ENCODE assay signal across 12 cellular contexts in the genomic region with DNA sequence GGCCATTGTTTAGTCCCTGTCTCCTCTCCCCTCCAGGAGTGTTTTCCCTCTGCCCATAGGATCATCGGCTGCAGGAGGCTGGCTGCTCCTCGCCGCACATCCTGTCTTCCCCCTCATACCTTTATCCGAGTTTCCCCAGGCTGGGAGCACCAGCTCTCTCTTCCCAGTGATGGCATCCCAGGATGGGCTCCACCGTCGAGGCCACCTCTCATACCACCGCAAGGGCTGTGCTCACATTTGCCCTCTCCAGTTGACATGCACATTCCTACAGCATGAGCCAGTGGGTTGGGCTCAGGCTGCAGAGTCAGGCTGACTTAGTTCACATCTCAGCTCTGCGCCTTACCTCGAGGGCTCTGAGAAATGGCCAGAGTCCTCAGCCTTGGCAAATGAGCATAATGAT. TPM values are rescaled to one million over a fixed set of nuclear protein-coding genes. Genes with fewer than 3 reads are reported as not detected.
DNase-seq lines count a peak whose midpoint lies in the region; ATAC-seq, FAIRE-seq and TF ChIP-seq lines count a peak whose summit lies in the region.
"Had no signal": no experiment of that assay in that cellular context is flagged by ENCODE, and none has a peak within 500 bp of the region (broad histone marks: within the 10 kb centered on the region; RNA-seq: fewer than 3 reads in every experiment).

No MANE protein-coding gene starts in this region.

- H4K20me1 ChIP-seq in fibroblast of lung (ENCODE audit: control insufficient read depth, extremely low read depth, insufficient read depth, low read length): no peaks in the 10 kb centered on the region

- WGBS in small intestine, 3 donors: 70 to 86% (median 76%) methylated on average over 9 of the region's 9 CpGs

- no peaks in the 10 kb centered on the region for H3K9me3 ChIP-seq in fibroblast of lung (ENCODE audit: control insufficient read depth, insufficient read depth, low read depth, low read length)
- H3K9me3 ChIP-seq in small intestine (ENCODE audit: control insufficient read depth, low read depth): no peaks in the 10 kb centered on the region
- H3K9me3 ChIP-seq in right atrium auricular region: no peaks in the 10 kb centered on the region

- peaks cover 3% of the 10 kb centered on the region for H3K27me3 Mint-ChIP-seq in T-helper 1 cell treated with Interleukin-12 subunit alpha and Interleukin-12 subunit beta and Interleukin-4 antibody, amounts not matched to agents 30 μg/mL and 1 μg/mL, for 36 hours (ENCODE audit: low read depth)

- DNase-seq in T-helper 1 cell (no peak), RKO (ENCODE audit: low spot score) (peak; percentile 64), fibroblast of lung (ENCODE audit: low read depth in 2 of 2) (peak; percentile 69 to 87), small intestine (peak; percentile 70), right atrium auricular region (ENCODE audit: low spot score) (no peak), middle frontal gyrus (ENCODE audit: extremely low spot score, low spot score) (no peak)
- DNase-seq: NCI-H2171 had no signal

- H3K4me3 ChIP-seq in fibroblast of lung (replicated peaks in 1 of 4; ENCODE audit: control extremely low read depth in 1 of 4, insufficient read depth in 1 of 4, low read depth in 3 of 4, low read length in 4 of 4) (no peak overlapping the region), small intestine (ENCODE audit: low read depth in 1 of 2, low read length in 2 of 2) (no peak overlapping the region), right atrium auricular region (no peak overlapping the region)

- no peak overlapping the region for H3K27ac ChIP-seq in fibroblast of lung (ENCODE audit: insufficient read depth, low read length)
- peak overlapping the region in 1 of 2 donors; percentile 27 for H3K27ac ChIP-seq in small intestine (ENCODE audit: low read depth in 1 of 2, low read length in 1 of 2)
- no peak overlapping the region for H3K27ac ChIP-seq in right atrium auricular region
- H3K27ac ChIP-seq: 22Rv1 had no signal

- peaks cover 2% of the 10 kb centered on the region for H3K36me3 Mint-ChIP-seq in T-helper 1 cell treated with Interleukin-12 subunit alpha and Interleukin-12 subunit beta and Interleukin-4 antibody, amounts not matched to agents 30 μg/mL and 1 μg/mL, for 36 hours (ENCODE audit: low read depth)

- peaks cover 55% of the 10 kb centered on the region for H3K4me1 Mint-ChIP-seq in T-helper 1 cell treated with Interleukin-12 subunit alpha and Interleukin-12 subunit beta and Interleukin-4 antibody, amounts not matched to agents 30 μg/mL and 1 μg/mL, for 36 hours (ENCODE audit: low read depth)

- no peak overlapping the region for H3K9ac ChIP-seq in fibroblast of lung (ENCODE audit: insufficient read depth, low read length)

- no peaks in the 10 kb centered on the region for H3K79me2 ChIP-seq in fibroblast of lung (ENCODE audit: control insufficient read depth, insufficient read depth, low read length)

- H3K4me3 Mint-ChIP-seq in T-helper 1 cell treated with Interleukin-12 subunit alpha and Interleukin-12 subunit beta and Interleukin-4 antibody, amounts not matched to agents 30 μg/mL and 1 μg/mL, for 36 hours: peak overlapping the region; percentile 72

- no peak overlapping the region for H2AFZ ChIP-seq in fibroblast of lung (ENCODE audit: low read length)

- FAIRE-seq in small intestine (lab: Jason Lieb, UNC): no peak

- peaks cover 7% of the 10 kb centered on the region for H3K4me1 ChIP-seq in fibroblast of lung (ENCODE audit: control insufficient read depth, extremely low read depth, insufficient read depth, low read length)
- peaks cover 8 to 11% of the 10 kb centered on the region in 2 donors for H3K4me1 ChIP-seq in small intestine (ENCODE audit: control insufficient read depth in 2 of 2, insufficient read depth in 1 of 2, low read depth in 1 of 2, low read length in 1 of 2)
- H3K4me1 ChIP-seq in right atrium auricular region: peaks cover 0 to 10% of the 10 kb centered on the region in 2 donors

- no peaks in the 10 kb centered on the region for H3K9me3 Mint-ChIP-seq in T-helper 1 cell treated with Interleukin-12 subunit alpha and Interleukin-12 subunit beta and Interleukin-4 antibody, amounts not matched to agents 30 μg/mL and 1 μg/mL, for 36 hours
- H3K9me3 Mint-ChIP-seq: activated naive CD4-positive, alpha-beta T cell treated with anti-CD3 and anti-CD28 coated beads for 36 hours had no signal

- TF ChIP-seq CTCF in fibroblast of lung (conservative IDR thresholded peaks at IDR 0.05 in 1 of 2, IDR thresholded peaks at IDR 0.05 in 1 of 2; ENCODE audit: low read depth in 1 of 2, low read length in 2 of 2) (peak in 1 of 2 donors; percentile 4), right atrium auricular region (IDR thresholded peaks at IDR 0.05) (no peak)

- H3K27ac Mint-ChIP-seq in T-helper 1 cell treated with Interleukin-12 subunit alpha and Interleukin-12 subunit beta and Interleukin-4 antibody, amounts not matched to agents 30 μg/mL and 1 μg/mL, for 36 hours: peak overlapping the region; percentile 77

- H3K27me3 ChIP-seq in fibroblast of lung (ENCODE audit: control insufficient read depth, insufficient read depth, low read length): no peaks in the 10 kb centered on the region
- no peaks in the 10 kb centered on the region for H3K27me3 ChIP-seq in small intestine (ENCODE audit: control insufficient read depth in 2 of 2, insufficient read depth in 2 of 2, low read length in 2 of 2)
- H3K27me3 ChIP-seq in right atrium auricular region: no peaks in the 10 kb centered on the region

- ATAC-seq in GM18870 (IDR thresholded peaks at IDR 0.05; ENCODE audit: unreplicated experiment): no peak

- no peak overlapping the region for H3K4me2 ChIP-seq in fibroblast of lung (ENCODE audit: extremely low read depth, insufficient read depth, low read length)

- H3K36me3 ChIP-seq in fibroblast of lung (ENCODE audit: control insufficient read depth, insufficient read depth, low read length) (no peaks in the 10 kb centered on the region), small intestine (ENCODE audit: control insufficient read depth in 2 of 2, insufficient read depth in 2 of 2, low read length in 2 of 2) (peaks cover 2 to 15% of the 10 kb centered on the region in 2 donors), right atrium auricular region (no peaks in the 10 kb centered on the region)

RNA-seq across cellular contexts. Expression of gene HKDC1, which starts 12.1 kb away (rescaled TPM):
- total RNA-seq in fibroblast of lung (1.8 and 2.1 TPM in 2 replicates), right atrium auricular region (under 1 TPM in 1 of 2 donors, not detected in 1; 0.35 TPM)
- polyA plus RNA-seq in fibroblast of lung (0.09 and 0.12 TPM in 2 replicates), small intestine (100 to 1,000 TPM in 1 of 3 donors, 10 to 100 TPM in 2; 45.7 to 119 (median 72.2) TPM)
- 0.08 and 0.16 TPM in 2 replicates for polyA plus RNA-seq in fibroblast of lung (2012)
- polyA minus RNA-seq in fibroblast of lung (ENCODE audit: low replicate concordance): 0.86 TPM in 1 of 2 replicates, not detected in the other
- total RNA-seq: pulmonary artery endothelial cell had no signal

RNA-seq across cellular contexts. Expression of gene HK1, which starts 46.0 kb away (rescaled TPM):
- total RNA-seq in fibroblast of lung: 106 and 172 TPM in 2 replicates
- polyA plus RNA-seq in fibroblast of lung: 60.6 and 86.2 TPM in 2 replicates
- polyA plus RNA-seq in fibroblast of lung (2012): 99.0 and 147 TPM in 2 replicates
- 114 and 174 TPM in 2 replicates for polyA minus RNA-seq in fibroblast of lung (ENCODE audit: low replicate concordance)
- 10 to 100 TPM in 1 of 3 donors, 1 to 10 TPM in 2; 3.8 to 21.8 (median 10.0) TPM for polyA plus RNA-seq in small intestine
- 100 to 1,000 TPM; 186 to 228 TPM for total RNA-seq in right atrium auricular region

RNA-seq across cellular contexts. Expression of gene SUPV3L1, which starts 52.2 kb away (rescaled TPM):
- total RNA-seq in fibroblast of lung: 49.5 and 69.6 TPM in 2 replicates
- 31.8 and 37.6 TPM in 2 replicates for polyA plus RNA-seq in fibroblast of lung
- polyA plus RNA-seq in fibroblast of lung (2012): 17.1 and 23.1 TPM in 2 replicates
- polyA minus RNA-seq in fibroblast of lung (ENCODE audit: low replicate concordance): 5.5 and 21.2 TPM in 2 replicates
- polyA plus RNA-seq in small intestine: 10 to 100 TPM; 33.8 to 46.5 (median 38.4) TPM
- 10 to 100 TPM; 20.8 to 27.2 TPM for total RNA-seq in right atrium auricular region

Comparison
In these comparisons a context has a peak if more than half of its experiments do, and no peak if none do; other contexts are left out.
1. DNase-seq: peak in RKO (single experiment), fibroblast of lung (2 of 2) and small intestine (single experiment); none in T-helper 1 cell (0 of 5), right atrium auricular region (single experiment) and middle frontal gyrus (single experiment).